Comparison of ENCODE assay signal across 21 cellular contexts in the genomic region with DNA sequence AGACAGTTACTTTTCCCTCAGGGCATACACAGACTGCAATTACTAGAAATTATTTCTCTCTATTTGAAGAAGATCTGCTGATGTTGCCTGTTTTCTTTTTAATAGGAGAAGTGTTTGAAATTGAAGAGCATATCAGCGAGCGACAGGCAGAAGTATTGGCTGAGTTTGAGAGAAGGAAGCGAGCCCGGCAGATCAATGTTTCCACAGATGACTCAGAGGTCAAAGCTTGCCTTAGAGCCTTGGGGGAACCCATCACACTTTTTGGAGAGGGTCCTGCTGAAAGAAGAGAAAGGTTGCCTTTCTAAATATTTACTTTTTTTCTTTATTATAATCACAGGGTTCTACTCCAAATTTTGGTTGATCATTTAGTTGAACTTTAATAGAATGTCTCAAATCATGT. TPM values are rescaled to one million over a fixed set of nuclear protein-coding genes. Genes with fewer than 3 reads are reported as not detected.
"Had no signal": no experiment of that assay in that cellular context is flagged by ENCODE, and none has a peak within 500 bp of the region (broad histone marks: within the 10 kb centered on the region; RNA-seq: fewer than 3 reads in every experiment).

No MANE protein-coding gene starts in this region.

- ATAC-seq: left lung; sciatic nerve; stimulated activated naive CD8-positive, alpha-beta T cell treated with anti-CD3 and anti-CD28 coated beads, Interleukin-15, amount 100 ng/mL, for 72 hours had no signal

- DNase-seq: activated CD4-positive, alpha-beta T cell treated with anti-CD3 and anti-CD28 coated beads, Interleukin-2, amount 50 U/mL, for 48 hours; activated gamma-delta T cell; aorta; cerebellar nuclear complex; effector memory CD4-positive, alpha-beta T cell; foreskin fibroblast; hippocampal formation; left lung; mammary epithelial cell; ovary; spleen; stimulated activated naive CD8-positive, alpha-beta T cell treated with anti-CD3 and anti-CD28 coated beads, Interleukin-15, amount 100 ng/mL, for 72 hours; WERI-Rb-1 had no signal

- H3K27ac Mint-ChIP-seq: dendritic cell treated with granulocyte-macrophage colony-stimulating factor and Interleukin-4, amounts not matched to agents 40 ng/mL and 50 ng/mL, for 4 days; stimulated activated naive CD8-positive, alpha-beta T cell treated with anti-CD3 and anti-CD28 coated beads, Interleukin-15, amount 100 ng/mL, for 72 hours; type B pancreatic cell had no signal

- H3K36me3 ChIP-seq: ovary had no signal

- H3K9me3 ChIP-seq: left lung, ovary, spleen had no signal

- H3K9me3 Mint-ChIP-seq: dendritic cell treated with granulocyte-macrophage colony-stimulating factor and Interleukin-4, amounts not matched to agents 40 ng/mL and 50 ng/mL, for 4 days; stimulated activated naive CD8-positive, alpha-beta T cell treated with anti-CD3 and anti-CD28 coated beads, Interleukin-15, amount 100 ng/mL, for 72 hours; type B pancreatic cell had no signal

- H3K4me3 ChIP-seq: left lung, ovary, spleen had no signal

- H3K27me3 ChIP-seq: left lung, ovary, spleen had no signal

- H3K4me3 Mint-ChIP-seq: dendritic cell treated with granulocyte-macrophage colony-stimulating factor and Interleukin-4, amounts not matched to agents 40 ng/mL and 50 ng/mL, for 4 days had no signal

- H3K27me3 Mint-ChIP-seq: dendritic cell treated with granulocyte-macrophage colony-stimulating factor and Interleukin-4, amounts not matched to agents 40 ng/mL and 50 ng/mL, for 4 days; stimulated activated naive CD8-positive, alpha-beta T cell treated with anti-CD3 and anti-CD28 coated beads, Interleukin-15, amount 100 ng/mL, for 72 hours; type B pancreatic cell had no signal

- H3K27ac ChIP-seq: left lung, ovary, spleen, WERI-Rb-1 had no signal

- FAIRE-seq: keratinocyte had no signal

RNA-seq across cellular contexts. Expression of a gene that starts 24.3 kb away (rescaled TPM):
- total RNA-seq: aorta, left lung, mammary epithelial cell, pulmonary artery endothelial cell, sciatic nerve, SK-MEL-5, temporal lobe had no signal
- polyA plus RNA-seq: aorta, keratinocyte, neural cell had no signal
